ENCODE assay signal across 9 cellular contexts in genomic region chr7:30143748-30144251, GRCh38. TPM values are rescaled to one million over a fixed set of nuclear protein-coding genes. Genes with fewer than 3 reads are reported as not detected.
DNase-seq lines count a peak whose midpoint lies in the region; ATAC-seq and TF ChIP-seq lines count a peak whose summit lies in the region.
"Had no signal": no experiment of that assay in that cellular context is flagged by ENCODE, and none has a peak within 500 bp of the region (broad histone marks: within the 10 kb centered on the region; RNA-seq: fewer than 3 reads in every experiment).

No MANE protein-coding gene starts in this region.

- no peaks in the 10 kb centered on the region for H3K9me2 ChIP-seq in GM23338 (ENCODE audit: insufficient read depth)

- H3K27me3 ChIP-seq in GM23338 (ENCODE audit: insufficient read depth) = no peaks in the 10 kb centered on the region

- TF ChIP-seq CTCF in GM23338 (conservative IDR thresholded peaks at IDR 0.05; ENCODE audit: low read depth in 2 of 2) = no peak

- H3K4me2 ChIP-seq in GM23338 = no peak overlapping the region

- H2AFZ ChIP-seq in GM23338 = no peak overlapping the region

- no peaks in the 10 kb centered on the region for H3K9me3 Mint-ChIP-seq in GM23338

- H3K4me3 Mint-ChIP-seq in GM23338 = no peak overlapping the region

- H3K79me2 ChIP-seq in GM23338 (replicated peaks; ENCODE audit: insufficient read depth) = peaks cover 3% of the 10 kb centered on the region; the same call in 1 of the 2 replicates

- H3K36me3 Mint-ChIP-seq in GM23338 (ENCODE audit: low read depth) = no peaks in the 10 kb centered on the region

- H4K20me1 ChIP-seq in GM23338 (replicated peaks; ENCODE audit: insufficient read depth) = peaks cover 3% of the 10 kb centered on the region; the same call in 1 of the 2 replicates

- no peak for ATAC-seq in GM23338
- ATAC-seq in HG03460 (IDR thresholded peaks at IDR 0.05; ENCODE audit: unreplicated experiment) = no peak
- ATAC-seq in HG02623 (IDR thresholded peaks at IDR 0.05; ENCODE audit: unreplicated experiment) = no peak

- no peak overlapping the region for H3K4me3 ChIP-seq in Jurkat, Clone E6-1 (ENCODE audit: low read length)
- no peak overlapping the region for H3K4me3 ChIP-seq in GM23338

- no peaks in the 10 kb centered on the region for H3F3A ChIP-seq in GM23338 (replicated peaks; ENCODE audit: low read depth)

- peak; percentile 95 for DNase-seq in Jurkat, Clone E6-1 (ENCODE audit: low read depth, low spot score)
- DNase-seq in NCI-H510A treated with DMSO at 0.1 percent for 48 hours (lab: John Stamatoyannopoulos, UW) = peak; percentile 100
- peak; percentile 34 for DNase-seq in dermis blood vessel endothelial cell
- DNase-seq in substantia nigra (lab: John Stamatoyannopoulos, UW) = peak in 1 of 49 donors; percentile 48
- no peak for DNase-seq in GM23338 (ENCODE audit: low spot score)
- DNase-seq: activated effector memory CD4-positive, alpha-beta T cell treated with anti-CD3 and anti-CD28 coated beads, Interleukin-2, amount 50 U/mL, for 16 hours; NCI-H1694 treated with DMSO at 0.1 percent for 48 hours had no signal

- no peak overlapping the region for H3K27ac Mint-ChIP-seq in GM23338

- H3K27me3 Mint-ChIP-seq in GM23338 (ENCODE audit: insufficient read depth, low read depth, poor library complexity) = peaks cover 5% of the 10 kb centered on the region

- H3K4me1 Mint-ChIP-seq in GM23338 = no peaks in the 10 kb centered on the region; the same call in 2 of the 3 replicates

- no peaks in the 10 kb centered on the region for H3K36me3 ChIP-seq in GM23338 (ENCODE audit: insufficient read depth)

- peak overlapping the region; percentile 95 for H3K27ac ChIP-seq in substantia nigra (ENCODE audit: low read depth, low read length, poor library complexity, severe bottlenecking)
- H3K27ac ChIP-seq in GM23338 (ENCODE audit: low read depth) = no peak overlapping the region

- H3K4me1 ChIP-seq in GM23338 (ENCODE audit: insufficient read depth) = 0 out of 2 replicates have a peak, but pooled peaks cover 4% of the 10 kb centered on the region

TF ChIP-seq in GM23338, 12 proteins besides CTCF, POLR2A, EP300 and RAD21:
- no peak for TF ChIP-seq CREB1 (CRISPR knock-in tag; IDR thresholded peaks at IDR 0.05; ENCODE audit: low read depth)
- no peak for TF ChIP-seq JUNB (IDR thresholded peaks at IDR 0.05; ENCODE audit: unreplicated experiment)
- no peak for TF ChIP-seq ETS1 (IDR thresholded peaks at IDR 0.05)
- no peak for TF ChIP-seq EZH2phosphoT487 (IDR thresholded peaks at IDR 0.05; ENCODE audit: unreplicated experiment)
- no peak for TF ChIP-seq POLR2AphosphoS5 (IDR thresholded peaks at IDR 0.05; ENCODE audit: low read depth)
- TF ChIP-seq NANOG (IDR thresholded peaks at IDR 0.05; ENCODE audit: borderline replicate concordance) = no peak
- no peak for TF ChIP-seq ZNF462 (CRISPR knock-in tag; IDR thresholded peaks at IDR 0.05)

RNA-seq across cellular contexts. Expression of gene MTURN, which starts 9.0 kb away (rescaled TPM):
- polyA plus RNA-seq in Jurkat, Clone E6-1 (2012; ENCODE audit: insufficient read depth, insufficient read length) = 7.3 TPM
- total RNA-seq in dermis blood vessel endothelial cell = 11.4 and 13.9 TPM in 2 replicates
- 4.7 and 8.7 TPM in 2 replicates for total RNA-seq in GM23338 (2014; rRNA removed; shearing (Covaris generic))
- 3.0 and 3.1 TPM in 2 replicates for polyA plus RNA-seq in GM23338 (2016; fragmentation: Nextera tagmentation; extraction: Ambion mirVana)
